ENCODE assay signal across 14 cellular contexts in the genomic region with DNA sequence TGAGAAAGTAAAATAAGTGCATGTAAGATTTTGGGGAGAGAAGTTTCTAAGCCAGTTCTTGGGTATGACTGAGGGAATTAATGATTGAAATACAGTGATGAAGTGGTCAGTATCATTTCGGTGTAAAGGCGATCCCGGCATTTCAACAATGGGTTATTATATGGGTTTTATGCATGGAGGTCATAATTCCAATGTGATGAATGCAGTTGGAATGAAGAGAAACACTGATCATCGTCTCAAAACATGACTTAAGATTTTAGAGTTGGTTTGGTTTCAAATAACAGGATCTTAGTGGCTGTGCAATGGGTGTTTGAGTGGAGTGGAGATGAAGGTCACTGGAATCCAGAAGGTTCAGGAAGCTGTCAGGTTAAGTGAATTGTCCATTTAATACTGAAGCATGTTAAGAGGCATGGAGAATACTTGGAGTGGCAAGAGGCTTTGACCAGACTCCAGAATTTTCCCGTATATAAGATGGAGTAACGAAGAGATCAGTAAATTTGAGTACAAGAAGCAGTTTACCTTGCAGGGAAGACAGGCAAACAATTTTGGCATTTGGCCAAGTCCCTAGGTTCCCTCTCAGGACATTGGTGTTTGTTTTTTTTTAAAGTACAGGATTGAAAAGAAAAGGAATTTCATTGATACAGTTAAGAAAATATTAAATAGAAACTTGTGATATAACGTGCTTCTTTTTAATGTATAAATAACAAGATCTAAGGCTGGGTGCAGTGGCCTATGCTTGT.
DNase-seq lines count a peak whose midpoint lies in the region; ATAC-seq and TF ChIP-seq lines count a peak whose summit lies in the region.
"Had no signal": no experiment of that assay in that cellular context is flagged by ENCODE, and none has a peak within 500 bp of the region (broad histone marks: within the 10 kb centered on the region; RNA-seq: fewer than 3 reads in every experiment).

No MANE protein-coding gene starts in this region.

- in situ Hi-C loops in SK-MEL-5 (cut with HindIII; ENCODE audit: low pct_unique_long_range_greater_than_20kb, low sequenced_read_pairs): no loop called here

- DNase-seq in HFFc6: peak; percentile 43
- DNase-seq in SK-MEL-5 (ENCODE audit: low read depth, low spot score): peak; percentile 8
- no peak for DNase-seq in epithelial cell of prostate (ENCODE audit: low read depth, low spot score)
- no peak for DNase-seq in nephron progenitor cell
- DNase-seq in AG08395 (ENCODE audit: low spot score): no peak
- DNase-seq in SHP77 (lab: John Stamatoyannopoulos, UW): no peak
- no peak for DNase-seq in NCI-H526 treated with DMSO at 0.1 percent for 48 hours (lab: John Stamatoyannopoulos, UW)
- DNase-seq: activated naive CD4-positive, alpha-beta T cell; DMS79 treated with DMSO at 0.1 percent for 48 hours; left colon; NCI-H2171; substantia nigra had no signal

- peak overlapping the region; percentile 61 for H3K4me3 Mint-ChIP-seq in HFFc6
- H3K4me3 Mint-ChIP-seq in nephron progenitor cell: no peak overlapping the region

- H3K27ac Mint-ChIP-seq in HFFc6 (peak overlapping the region; percentile 84), nephron progenitor cell (peak overlapping the region; percentile 2)

- no peaks in the 10 kb centered on the region for H3K9me3 Mint-ChIP-seq in HFFc6
- H3K9me3 Mint-ChIP-seq in nephron progenitor cell: no peaks in the 10 kb centered on the region

- H3K27me3 Mint-ChIP-seq in HFFc6 (ENCODE audit: insufficient read depth): peaks cover 5% of the 10 kb centered on the region; the same call in 1 of the 2 replicates
- peaks cover 2% of the 10 kb centered on the region for H3K27me3 Mint-ChIP-seq in nephron progenitor cell (ENCODE audit: low read depth, poor library complexity)

- H3K4me1 Mint-ChIP-seq in HFFc6 (ENCODE audit: low read depth) (peaks cover 76% of the 10 kb centered on the region), nephron progenitor cell (peaks cover 9% of the 10 kb centered on the region)

- no peak for TF ChIP-seq CTCF in HFFc6 (IDR thresholded peaks at IDR 0.05)
- no peak for TF ChIP-seq CTCF in nephron progenitor cell (IDR thresholded peaks at IDR 0.05)

- peaks cover 52% of the 10 kb centered on the region for H3K36me3 Mint-ChIP-seq in HFFc6 (ENCODE audit: low read depth)
- H3K36me3 Mint-ChIP-seq in nephron progenitor cell (ENCODE audit: low read depth): peaks cover 81% of the 10 kb centered on the region

- no peak for ATAC-seq in GM18907 (IDR thresholded peaks at IDR 0.05; ENCODE audit: unreplicated experiment)
- ATAC-seq: left colon had no signal

- H3K27ac ChIP-seq in epithelial cell of prostate: peak overlapping the region; percentile 97
- H3K27ac ChIP-seq: prostate gland had no signal

Comparison
In these comparisons a context has a peak if more than half of its experiments do, and no peak if none do; other contexts are left out.
1. DNase-seq: peak in HFFc6 (single experiment) and SK-MEL-5 (single experiment); none in epithelial cell of prostate (single experiment), nephron progenitor cell (single experiment), AG08395 (single experiment), SHP77 (0 of 2) and NCI-H526 treated with DMSO at 0.1 percent for 48 hours (single experiment).